Comparison of ENCODE assay signal across 27 cellular contexts in the genomic region with DNA sequence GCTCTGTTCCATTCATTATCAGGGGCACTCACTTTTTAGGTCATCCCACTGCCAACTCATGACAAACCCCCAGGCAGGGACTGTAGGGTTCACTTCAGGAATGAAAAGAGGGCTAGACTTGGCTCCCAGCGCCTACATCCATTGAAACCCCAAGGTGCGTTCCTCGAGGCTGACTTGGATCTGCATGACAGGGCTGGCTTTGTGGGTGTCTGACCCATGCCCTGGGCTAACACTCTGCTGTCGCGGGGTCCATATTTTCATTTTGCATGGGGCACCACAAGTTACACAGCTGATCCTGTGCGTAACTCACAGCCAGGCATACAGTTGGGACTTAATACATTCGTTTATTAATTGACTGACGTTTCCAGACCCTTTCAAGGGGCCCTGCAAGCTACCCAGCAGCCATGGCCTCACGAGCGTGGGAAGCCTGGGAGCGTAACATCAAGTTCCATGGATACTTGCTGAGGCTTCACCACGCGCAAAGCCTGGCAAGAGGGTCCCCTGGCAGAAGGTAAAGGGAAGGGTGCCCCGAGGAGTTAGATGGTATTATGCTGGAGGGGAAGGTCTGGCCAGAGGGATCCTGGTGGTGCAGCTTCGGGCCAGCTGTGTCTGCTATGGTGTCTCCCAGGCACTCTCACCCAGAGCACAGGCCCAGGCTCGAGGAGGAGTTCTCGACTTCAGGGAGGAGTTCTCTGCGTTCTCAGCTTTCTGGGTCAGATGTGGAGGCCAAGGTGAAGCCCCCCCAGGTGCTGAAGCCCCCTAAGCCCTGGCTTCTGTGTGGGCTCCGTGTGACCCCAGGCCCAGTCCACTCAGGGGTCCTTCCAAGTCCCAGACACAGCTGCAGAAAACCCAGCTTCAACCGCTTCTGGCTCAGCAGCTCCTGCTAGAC.
"Had no signal": no experiment of that assay in that cellular context is flagged by ENCODE, and none has a peak within 500 bp of the region (broad histone marks: within the 10 kb centered on the region; RNA-seq: fewer than 3 reads in every experiment).

No MANE protein-coding gene starts in this region.

- H3K4me1 Mint-ChIP-seq: activated B cell treated with CpG ODN at 0.5 μM for 24 hours; activated naive CD4-positive, alpha-beta T cell treated with anti-CD3 and anti-CD28 coated beads, Interleukin-2, amount 50 U/mL, for 24 hours; natural killer cell had no signal

- H3K27me3 ChIP-seq: esophagus muscularis mucosa, hepatocyte, left lung, ovary, suprapubic skin, tibial nerve, uterus had no signal

- H2AFZ ChIP-seq: hepatocyte had no signal

- H3K27ac Mint-ChIP-seq: activated B cell treated with CpG ODN at 0.5 μM for 24 hours; activated CD4-positive, alpha-beta memory T cell treated with anti-CD3 and anti-CD28 coated beads for 36 hours; activated naive CD4-positive, alpha-beta T cell treated with anti-CD3 and anti-CD28 coated beads, Interleukin-2, amount 50 U/mL, for 24 hours; brain; natural killer cell had no signal

- H3K9me3 Mint-ChIP-seq: activated CD4-positive, alpha-beta memory T cell treated with anti-CD3 and anti-CD28 coated beads for 36 hours; activated naive CD4-positive, alpha-beta T cell treated with anti-CD3 and anti-CD28 coated beads, Interleukin-2, amount 50 U/mL, for 24 hours; natural killer cell had no signal

- ATAC-seq: activated T-cell treated with anti-CD3 and anti-CD28 coated beads, Interleukin-2, amount 50 U/mL, for 4 hours; left lung; natural killer cell; psoas muscle; right cardiac atrium; stimulated activated naive CD8-positive, alpha-beta T cell treated with anti-CD3 and anti-CD28 coated beads, Interleukin-15, Interleukin-2, amounts not matched to agents 100 U/mL and 50 U/mL, for 24 hours had no signal

- FAIRE-seq: colon, frontal cortex had no signal

- H3K4me3 Mint-ChIP-seq: activated B cell treated with CpG ODN at 0.5 μM for 24 hours; activated CD4-positive, alpha-beta memory T cell treated with anti-CD3 and anti-CD28 coated beads for 36 hours; activated naive CD4-positive, alpha-beta T cell treated with anti-CD3 and anti-CD28 coated beads, Interleukin-2, amount 50 U/mL, for 24 hours; activated T-cell treated with anti-CD3 and anti-CD28 coated beads, Interleukin-2, amount 50 U/mL, for 4 hours; brain; natural killer cell had no signal

- H3K4me2 ChIP-seq: hepatocyte had no signal

- H3K36me3 Mint-ChIP-seq: natural killer cell had no signal

- H3K27me3 Mint-ChIP-seq: activated B cell treated with CpG ODN at 0.5 μM for 24 hours; activated CD4-positive, alpha-beta memory T cell treated with anti-CD3 and anti-CD28 coated beads for 36 hours; activated naive CD4-positive, alpha-beta T cell treated with anti-CD3 and anti-CD28 coated beads, Interleukin-2, amount 50 U/mL, for 24 hours; brain had no signal

- H3K36me3 ChIP-seq: left lung, ovary, suprapubic skin, tibial nerve, uterus had no signal

- H3K27ac ChIP-seq: dorsolateral prefrontal cortex, esophagus muscularis mucosa, hepatocyte, left lung, ovary, psoas muscle, suprapubic skin, tibial nerve, uterus had no signal

- H3K4me1 ChIP-seq: esophagus muscularis mucosa, left lung, psoas muscle, suprapubic skin, tibial nerve, uterus had no signal

- H3K9me3 ChIP-seq: esophagus muscularis mucosa, left lung, ovary, psoas muscle, suprapubic skin, tibial nerve, uterus had no signal

- H3K79me2 ChIP-seq: hepatocyte had no signal

- DNase-seq: activated B cell treated with CpG ODN at 0.5 μM for 24 hours; activated CD4-positive, alpha-beta memory T cell treated with anti-CD3 and anti-CD28 coated beads for 36 hours; activated CD4-positive, alpha-beta T cell treated with anti-CD3 and anti-CD28 coated beads for 48 hours; activated gamma-delta T cell; activated T-cell treated with anti-CD3 and anti-CD28 coated beads, Interleukin-2, amount 50 U/mL, for 4 hours; central memory CD4-positive, alpha-beta T cell; glutamatergic neuron; kidney glomerular epithelial cell; left lung; midbrain; natural killer cell; ovary; psoas muscle; right cardiac atrium; stimulated activated CD4-positive, alpha-beta T cell treated with anti-CD3 and anti-CD28 coated beads, Interleukin-4, amount 100 ng/mL, for 24 hours; stimulated activated naive CD8-positive, alpha-beta T cell treated with anti-CD3 and anti-CD28 coated beads, Interleukin-15, Interleukin-2, amounts not matched to agents 100 U/mL and 50 U/mL, for 24 hours; T1000; uterus had no signal

- H3K4me3 ChIP-seq: dorsolateral prefrontal cortex, esophagus muscularis mucosa, hepatocyte, left lung, ovary, psoas muscle, suprapubic skin, tibial nerve, uterus had no signal
